In the genomic region with DNA sequence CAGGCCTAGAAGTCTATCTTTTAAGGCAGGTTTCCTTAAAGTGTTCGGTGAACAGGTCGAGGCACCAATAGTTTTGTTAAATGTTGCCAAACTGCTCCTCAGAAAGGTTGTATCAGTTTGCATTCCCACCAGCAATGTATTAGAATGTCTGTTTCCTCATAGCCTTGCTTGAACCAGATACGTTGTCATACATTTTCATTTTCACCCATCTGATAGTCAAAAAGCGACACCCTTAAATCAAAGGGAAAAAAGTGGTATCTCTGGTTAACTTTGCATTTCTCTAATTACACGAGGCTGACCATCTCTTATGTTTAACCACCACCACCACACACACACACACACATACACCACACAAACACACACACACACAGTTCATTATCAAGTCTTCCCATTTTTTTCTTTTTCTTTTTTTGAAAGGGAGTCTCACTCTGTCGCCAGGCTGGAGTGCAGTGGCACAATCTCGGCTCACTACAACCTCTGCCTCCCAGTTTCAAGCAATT, we compare ENCODE assay signal across 20 cellular contexts. TPM values are rescaled to one million over a fixed set of nuclear protein-coding genes. Genes with fewer than 3 reads are reported as not detected.
DNase-seq lines count a peak whose midpoint lies in the region; ATAC-seq and TF ChIP-seq lines count a peak whose summit lies in the region.
"Had no signal": no experiment of that assay in that cellular context is flagged by ENCODE, and none has a peak within 500 bp of the region (broad histone marks: within the 10 kb centered on the region; RNA-seq: fewer than 3 reads in every experiment).

No MANE protein-coding gene starts in this region.

- no peaks in the 10 kb centered on the region for H3K9me3 ChIP-seq in CD4-positive, CD25-positive, alpha-beta regulatory T cell (ENCODE audit: control insufficient read depth in 2 of 2, low read length in 2 of 2)
- H3K9me3 ChIP-seq: adrenal gland, right atrium auricular region, spleen had no signal

- peaks cover 6% of the 10 kb centered on the region for H3K36me3 ChIP-seq in CD4-positive, CD25-positive, alpha-beta regulatory T cell (ENCODE audit: control insufficient read depth, insufficient read depth, low read length)
- H3K36me3 ChIP-seq: right atrium auricular region had no signal

- no peak for ATAC-seq in CD4-positive, CD25-positive, alpha-beta regulatory T cell (ENCODE audit: low read depth in 2 of 2)
- no peak for ATAC-seq in GM21447 (IDR thresholded peaks at IDR 0.05; ENCODE audit: unreplicated experiment)
- ATAC-seq: naive thymus-derived CD8-positive, alpha-beta T cell had no signal

- H3K27ac ChIP-seq in CD4-positive, CD25-positive, alpha-beta regulatory T cell (ENCODE audit: insufficient read depth, low read length, poor library complexity, severe bottlenecking) = no peak overlapping the region
- H3K27ac ChIP-seq: 22Rv1, adrenal gland, right atrium auricular region, RWPE1, spleen had no signal

- H3K4me3 Mint-ChIP-seq in T-helper 1 cell treated with Interleukin-12 subunit alpha and Interleukin-12 subunit beta and Interleukin-4 antibody, amounts not matched to agents 30 μg/mL and 1 μg/mL, for 36 hours = no peak overlapping the region
- H3K4me3 Mint-ChIP-seq in CD4-positive, CD25-positive, alpha-beta regulatory T cell = no peak overlapping the region
- no peak overlapping the region for H3K4me3 Mint-ChIP-seq in activated T-helper 2 cell treated with anti-CD3 and anti-CD28 coated beads, Interferon-gamma antibody, Interleukin-2, Interleukin-4, amounts not matched to agents 10 μg/mL and 5 μg/mL and 100 μg/mL, durations not matched to agents 14 hours and 24 hours and 36 hours (ENCODE audit: low read depth)
- H3K4me3 Mint-ChIP-seq in nephron progenitor cell = no peak overlapping the region
- H3K4me3 Mint-ChIP-seq: brain had no signal

- TF ChIP-seq CTCF in nephron progenitor cell (IDR thresholded peaks at IDR 0.05) = no peak

- H3K27ac Mint-ChIP-seq in T-helper 1 cell treated with Interleukin-12 subunit alpha and Interleukin-12 subunit beta and Interleukin-4 antibody, amounts not matched to agents 30 μg/mL and 1 μg/mL, for 36 hours = peak overlapping the region; percentile 27
- peak overlapping the region; percentile 45 to 75 (median 65) for H3K27ac Mint-ChIP-seq in CD4-positive, CD25-positive, alpha-beta regulatory T cell
- peak overlapping the region; percentile 4 for H3K27ac Mint-ChIP-seq in activated T-helper 2 cell treated with anti-CD3 and anti-CD28 coated beads, Interferon-gamma antibody, Interleukin-2, Interleukin-4, amounts not matched to agents 10 μg/mL and 5 μg/mL and 100 μg/mL, durations not matched to agents 14 hours and 24 hours and 36 hours
- peak overlapping the region; percentile 10 for H3K27ac Mint-ChIP-seq in nephron progenitor cell

- peaks cover 22% of the 10 kb centered on the region for H3K36me3 Mint-ChIP-seq in T-helper 1 cell treated with Interleukin-12 subunit alpha and Interleukin-12 subunit beta and Interleukin-4 antibody, amounts not matched to agents 30 μg/mL and 1 μg/mL, for 36 hours (ENCODE audit: low read depth)
- H3K36me3 Mint-ChIP-seq in CD4-positive, CD25-positive, alpha-beta regulatory T cell = peaks cover 23% of the 10 kb centered on the region
- H3K36me3 Mint-ChIP-seq in activated T-helper 2 cell treated with anti-CD3 and anti-CD28 coated beads, Interferon-gamma antibody, Interleukin-2, Interleukin-4, amounts not matched to agents 10 μg/mL and 5 μg/mL and 100 μg/mL, durations not matched to agents 14 hours and 24 hours and 36 hours (ENCODE audit: low read depth) = peaks cover 41% of the 10 kb centered on the region
- H3K36me3 Mint-ChIP-seq in nephron progenitor cell (ENCODE audit: low read depth) = peaks cover 49% of the 10 kb centered on the region

- intact Hi-C loops in activated T-helper 2 cell treated with anti-CD3 and anti-CD28 coated beads, Interferon-gamma antibody, Interleukin-2, Interleukin-4, amounts not matched to agents 10 μg/mL and 5 μg/mL and 100 μg/mL, durations not matched to agents 14 hours and 24 hours and 36 hours (cut with micrococcal nuclease) = no loop called here
- intact Hi-C loops in posterior cingulate gyrus (cut with DNase I) = no loop called here

- peaks cover 11% of the 10 kb centered on the region for H3K4me1 ChIP-seq in CD4-positive, CD25-positive, alpha-beta regulatory T cell (ENCODE audit: control insufficient read depth, insufficient read depth, low read length, poor library complexity, severe bottlenecking)
- H3K4me1 ChIP-seq: right atrium auricular region had no signal

- DNase-seq in T-helper 1 cell (no peak), nephron progenitor cell (no peak), posterior cingulate gyrus (no peak), COLO668 (lab: John Stamatoyannopoulos, UW; ENCODE audit: unreplicated experiment) (no peak)
- no peak for DNase-seq in CD4-positive, CD25-positive, alpha-beta regulatory T cell
- no peak for DNase-seq in activated T-helper 2 cell treated with anti-CD3 and anti-CD28 coated beads, Interferon-gamma antibody, Interleukin-2, Interleukin-4, amounts not matched to agents 10 μg/mL and 5 μg/mL and 100 μg/mL, durations not matched to agents 14 hours and 24 hours and 36 hours (ENCODE audit: low spot score)
- DNase-seq: DMS 273 treated with DMSO at 0.1 percent for 48 hours; EL; GOT3; midbrain; naive thymus-derived CD8-positive, alpha-beta T cell; NCI-H1694; spleen had no signal

- no peaks in the 10 kb centered on the region for H3K27me3 ChIP-seq in CD4-positive, CD25-positive, alpha-beta regulatory T cell (ENCODE audit: control insufficient read depth, insufficient read depth, low read length)
- H3K27me3 ChIP-seq: adrenal gland, right atrium auricular region, spleen had no signal

- peaks cover 20% of the 10 kb centered on the region for H3K4me1 Mint-ChIP-seq in T-helper 1 cell treated with Interleukin-12 subunit alpha and Interleukin-12 subunit beta and Interleukin-4 antibody, amounts not matched to agents 30 μg/mL and 1 μg/mL, for 36 hours (ENCODE audit: low read depth)
- peaks cover 17 to 48% (median 36%) of the 10 kb centered on the region in 4 donors for H3K4me1 Mint-ChIP-seq in CD4-positive, CD25-positive, alpha-beta regulatory T cell
- peaks cover 21% of the 10 kb centered on the region for H3K4me1 Mint-ChIP-seq in activated T-helper 2 cell treated with anti-CD3 and anti-CD28 coated beads, Interferon-gamma antibody, Interleukin-2, Interleukin-4, amounts not matched to agents 10 μg/mL and 5 μg/mL and 100 μg/mL, durations not matched to agents 14 hours and 24 hours and 36 hours (ENCODE audit: low read depth)
- H3K4me1 Mint-ChIP-seq in nephron progenitor cell = peaks cover 5% of the 10 kb centered on the region

- no peak overlapping the region for H3K4me3 ChIP-seq in CD4-positive, CD25-positive, alpha-beta regulatory T cell (ENCODE audit: low read depth, low read length)
- H3K4me3 ChIP-seq: adrenal gland, right atrium auricular region, spleen had no signal

- no peaks in the 10 kb centered on the region for H3K27me3 Mint-ChIP-seq in T-helper 1 cell treated with Interleukin-12 subunit alpha and Interleukin-12 subunit beta and Interleukin-4 antibody, amounts not matched to agents 30 μg/mL and 1 μg/mL, for 36 hours (ENCODE audit: low read depth)
- no peaks in the 10 kb centered on the region for H3K27me3 Mint-ChIP-seq in CD4-positive, CD25-positive, alpha-beta regulatory T cell
- H3K27me3 Mint-ChIP-seq in activated T-helper 2 cell treated with anti-CD3 and anti-CD28 coated beads, Interferon-gamma antibody, Interleukin-2, Interleukin-4, amounts not matched to agents 10 μg/mL and 5 μg/mL and 100 μg/mL, durations not matched to agents 14 hours and 24 hours and 36 hours (ENCODE audit: low read depth) = no peaks in the 10 kb centered on the region
- no peaks in the 10 kb centered on the region for H3K27me3 Mint-ChIP-seq in nephron progenitor cell (ENCODE audit: low read depth, poor library complexity)
- H3K27me3 Mint-ChIP-seq: brain; naive thymus-derived CD8-positive, alpha-beta T cell had no signal

- H3K9me3 Mint-ChIP-seq in T-helper 1 cell treated with Interleukin-12 subunit alpha and Interleukin-12 subunit beta and Interleukin-4 antibody, amounts not matched to agents 30 μg/mL and 1 μg/mL, for 36 hours = no peaks in the 10 kb centered on the region
- H3K9me3 Mint-ChIP-seq in CD4-positive, CD25-positive, alpha-beta regulatory T cell = no peaks in the 10 kb centered on the region
- no peaks in the 10 kb centered on the region for H3K9me3 Mint-ChIP-seq in activated T-helper 2 cell treated with anti-CD3 and anti-CD28 coated beads, Interferon-gamma antibody, Interleukin-2, Interleukin-4, amounts not matched to agents 10 μg/mL and 5 μg/mL and 100 μg/mL, durations not matched to agents 14 hours and 24 hours and 36 hours
- no peaks in the 10 kb centered on the region for H3K9me3 Mint-ChIP-seq in nephron progenitor cell
- H3K9me3 Mint-ChIP-seq: brain; naive thymus-derived CD8-positive, alpha-beta T cell had no signal

RNA-seq across cellular contexts. Expression of a gene that starts 16.3 kb away (rescaled TPM):
- 48.1 TPM for total RNA-seq in CD4-positive, CD25-positive, alpha-beta regulatory T cell
- 10 to 100 TPM; 12.0 to 34.2 (median 21.0) TPM for polyA plus RNA-seq in CD4-positive, CD25-positive, alpha-beta regulatory T cell
- 54.2 and 58.0 TPM in 2 replicates for total RNA-seq in activated T-helper 2 cell treated with anti-CD3 and anti-CD28 coated beads, Interferon-gamma antibody, Interleukin-2, Interleukin-4, amounts not matched to agents 10 μg/mL and 5 μg/mL and 100 μg/mL, durations not matched to agents 14 hours and 24 hours and 36 hours

RNA-seq across cellular contexts. Expression of a gene that starts 20.2 kb away (rescaled TPM):
- 57.6 TPM for total RNA-seq in CD4-positive, CD25-positive, alpha-beta regulatory T cell
- polyA plus RNA-seq in CD4-positive, CD25-positive, alpha-beta regulatory T cell = 10 to 100 TPM in 1 of 4 donors, 1 to 10 TPM in 3; 4.1 to 14.5 (median 9.0) TPM
- 33.2 and 37.6 TPM in 2 replicates for total RNA-seq in activated T-helper 2 cell treated with anti-CD3 and anti-CD28 coated beads, Interferon-gamma antibody, Interleukin-2, Interleukin-4, amounts not matched to agents 10 μg/mL and 5 μg/mL and 100 μg/mL, durations not matched to agents 14 hours and 24 hours and 36 hours

Comparison
In these comparisons a context has a peak if more than half of its experiments do, and no peak if none do; other contexts are left out.
1. H3K27ac Mint-ChIP-seq: peak in every context shown above with its lines; median percentile 65 in CD4-positive, CD25-positive, alpha-beta regulatory T cell; 27 in T-helper 1 cell treated with Interleukin-12 subunit alpha and Interleukin-12 subunit beta and Interleukin-4 antibody, amounts not matched to agents 30 μg/mL and 1 μg/mL, for 36 hours; 10 in nephron progenitor cell; 4 in activated T-helper 2 cell treated with anti-CD3 and anti-CD28 coated beads, Interferon-gamma antibody, Interleukin-2, Interleukin-4, amounts not matched to agents 10 μg/mL and 5 μg/mL and 100 μg/mL, durations not matched to agents 14 hours and 24 hours and 36 hours.